In genomic region chr5:95027151-95027721, GRCh38 we compare ENCODE assay signal across 12 cellular contexts.
DNase-seq lines count a peak whose midpoint lies in the region; ATAC-seq, FAIRE-seq and TF ChIP-seq lines count a peak whose summit lies in the region.
"Had no signal": no experiment of that assay in that cellular context is flagged by ENCODE, and none has a peak within 500 bp of the region (broad histone marks: within the 10 kb centered on the region; RNA-seq: fewer than 3 reads in every experiment).

No MANE protein-coding gene starts in this region.

- FAIRE-seq in small intestine (lab: Jason Lieb, UNC), result no peak

- DNase-seq in NOMO-1 treated with DMSO at 0.1 percent for 48 hours (lab: John Stamatoyannopoulos, UW; ENCODE audit: unreplicated experiment) (peak; percentile 94), naive B cell (no peak), GM23338 (ENCODE audit: low spot score) (no peak), small intestine (no peak)
- DNase-seq: left cardiac atrium; NCI-H2029 treated with DMSO at 0.1 percent for 48 hours; right cardiac atrium; stimulated activated naive CD8-positive, alpha-beta T cell treated with anti-CD3 and anti-CD28 coated beads, Interleukin-15, Interleukin-2, amounts not matched to agents 100 U/mL and 50 U/mL, for 24 hours had no signal

- H3K27ac ChIP-seq in GM23338 (ENCODE audit: low read depth), result no peak overlapping the region
- no peak overlapping the region for H3K27ac ChIP-seq in small intestine (ENCODE audit: low read depth in 1 of 2, low read length in 1 of 2)

- H3K4me1 ChIP-seq in GM23338 (ENCODE audit: insufficient read depth) (no peaks in the 10 kb centered on the region), small intestine (ENCODE audit: control insufficient read depth in 2 of 2, insufficient read depth in 1 of 2, low read depth in 1 of 2, low read length in 1 of 2) (no peaks in the 10 kb centered on the region)

- no peak for TF ChIP-seq CTCF in GM23338 (conservative IDR thresholded peaks at IDR 0.05; ENCODE audit: low read depth in 2 of 2)

- WGBS in small intestine, 3 donors, result 71 to 77% (median 75%) methylated on average over 5 of the region's 5 CpGs

- H3K27me3 Mint-ChIP-seq in naive B cell, result no peaks in the 10 kb centered on the region
- peaks cover 1% of the 10 kb centered on the region for H3K27me3 Mint-ChIP-seq in GM23338 (ENCODE audit: insufficient read depth, low read depth, poor library complexity)

- H3K4me3 ChIP-seq in GM23338 (no peak overlapping the region), small intestine (ENCODE audit: low read depth in 1 of 2, low read length in 2 of 2) (no peak overlapping the region)

- H3K27me3 ChIP-seq in GM23338 (ENCODE audit: insufficient read depth) (no peaks in the 10 kb centered on the region), small intestine (ENCODE audit: control insufficient read depth in 2 of 2, insufficient read depth in 2 of 2, low read length in 2 of 2) (no peaks in the 10 kb centered on the region)

- peak overlapping the region in 1 of 6 donors; percentile 71 for H3K27ac Mint-ChIP-seq in naive B cell
- no peak overlapping the region for H3K27ac Mint-ChIP-seq in GM23338

- H3K9me2 ChIP-seq in GM23338 (ENCODE audit: insufficient read depth), result peaks cover 5% of the 10 kb centered on the region

- peak; percentile 29 for ATAC-seq in GM18870 (IDR thresholded peaks at IDR 0.05; ENCODE audit: unreplicated experiment)
- peak; percentile 20 for ATAC-seq in HG02623 (IDR thresholded peaks at IDR 0.05; ENCODE audit: unreplicated experiment)
- peak; percentile 34 to 47 for ATAC-seq in naive B cell (ENCODE audit: low read depth in 2 of 2)
- no peak for ATAC-seq in HG03280 (IDR thresholded peaks at IDR 0.05; ENCODE audit: unreplicated experiment)
- no peak for ATAC-seq in GM23338
- no peak for ATAC-seq in HG03521 (IDR thresholded peaks at IDR 0.05; ENCODE audit: unreplicated experiment)
- ATAC-seq: stimulated activated naive CD8-positive, alpha-beta T cell treated with anti-CD3 and anti-CD28 coated beads, Interleukin-15, Interleukin-2, amounts not matched to agents 100 U/mL and 50 U/mL, for 24 hours had no signal

- no peaks in the 10 kb centered on the region for H4K20me1 ChIP-seq in GM23338 (replicated peaks; ENCODE audit: insufficient read depth)

- H3F3A ChIP-seq in GM23338 (replicated peaks; ENCODE audit: low read depth), result no peaks in the 10 kb centered on the region

- no peaks in the 10 kb centered on the region for H3K79me2 ChIP-seq in GM23338 (replicated peaks; ENCODE audit: insufficient read depth)

- H3K4me3 Mint-ChIP-seq in naive B cell, result peak overlapping the region in 3 of 8 donors; percentile 13 to 57 (median 30)
- no peak overlapping the region for H3K4me3 Mint-ChIP-seq in GM23338

- H3K36me3 ChIP-seq in GM23338 (ENCODE audit: insufficient read depth) (no peaks in the 10 kb centered on the region), small intestine (ENCODE audit: control insufficient read depth in 2 of 2, insufficient read depth in 2 of 2, low read length in 2 of 2) (no peaks in the 10 kb centered on the region)

- peaks cover 10 to 13% (median 13%) of the 10 kb centered on the region in 3 donors for H3K4me1 Mint-ChIP-seq in naive B cell
- H3K4me1 Mint-ChIP-seq in GM23338, result peaks cover 5% of the 10 kb centered on the region

- H3K4me2 ChIP-seq in GM23338, result no peak overlapping the region

- H3K36me3 Mint-ChIP-seq in naive B cell (no peaks in the 10 kb centered on the region), GM23338 (ENCODE audit: low read depth) (no peaks in the 10 kb centered on the region)

- H3K9me3 Mint-ChIP-seq in naive B cell, result peaks cover 0 to 17% (median 2%) of the 10 kb centered on the region in 7 donors
- no peaks in the 10 kb centered on the region for H3K9me3 Mint-ChIP-seq in GM23338

- no peak overlapping the region; the same call in 1 of the 2 replicates for H2AFZ ChIP-seq in GM23338

- no peaks in the 10 kb centered on the region for H3K9me3 ChIP-seq in small intestine (ENCODE audit: control insufficient read depth, low read depth)

TF ChIP-seq in GM23338, 12 proteins besides CTCF, POLR2A, EP300 and RAD21 (continues in another document):
- no peak for TF ChIP-seq ETS1 (IDR thresholded peaks at IDR 0.05)
- no peak for TF ChIP-seq POLR2AphosphoS5 (IDR thresholded peaks at IDR 0.05; ENCODE audit: low read depth)
- TF ChIP-seq EZH2phosphoT487 (IDR thresholded peaks at IDR 0.05; ENCODE audit: unreplicated experiment), result no peak
- TF ChIP-seq CREB1 (CRISPR knock-in tag; IDR thresholded peaks at IDR 0.05; ENCODE audit: low read depth), result no peak
- no peak for TF ChIP-seq EZH2 (IDR thresholded peaks at IDR 0.05; ENCODE audit: low read depth, unreplicated experiment)
- no peak for TF ChIP-seq ZNF462 (CRISPR knock-in tag; IDR thresholded peaks at IDR 0.05)
- no peak for TF ChIP-seq ZNF331 (CRISPR knock-in tag; IDR thresholded peaks at IDR 0.05; ENCODE audit: low read depth)
- no peak for TF ChIP-seq STAT1 (IDR thresholded peaks at IDR 0.05; ENCODE audit: unreplicated experiment)
- TF ChIP-seq NANOG (IDR thresholded peaks at IDR 0.05; ENCODE audit: borderline replicate concordance), result no peak

Comparison
In these comparisons a context has a peak if more than half of its experiments do, and no peak if none do; other contexts are left out.
1. ATAC-seq: peak in GM18870 (single experiment), HG02623 (single experiment) and naive B cell (2 of 2); none in HG03280 (single experiment), GM23338 (single experiment) and HG03521 (single experiment).